10 cellular contexts compared by ENCODE assay signal in genomic region chr17:42780816-42781638, GRCh38. TPM values are rescaled to one million over a fixed set of nuclear protein-coding genes. Genes with fewer than 3 reads are reported as not detected.
DNase-seq lines count a peak whose midpoint lies in the region; ATAC-seq, FAIRE-seq and TF ChIP-seq lines count a peak whose summit lies in the region.
"Had no signal": no experiment of that assay in that cellular context is flagged by ENCODE, and none has a peak within 500 bp of the region (broad histone marks: within the 10 kb centered on the region; RNA-seq: fewer than 3 reads in every experiment).

No MANE protein-coding gene starts in this region.

- H3K9me1 ChIP-seq in keratinocyte (ENCODE audit: control insufficient read depth, extremely low read depth, insufficient read depth, low read length), result no peaks in the 10 kb centered on the region

- in situ Hi-C loops in brain microvascular endothelial cell (cut with HindIII; ENCODE audit: low pct_ligation_motif_present, low sequenced_read_pairs), result no loop called here

- peak overlapping the region; percentile 38 for H3K4me2 ChIP-seq in keratinocyte (ENCODE audit: control insufficient read depth, extremely low read depth, insufficient read depth, low read depth, low read length)

- FAIRE-seq in keratinocyte (lab: Jason Lieb, UNC), result no peak
- FAIRE-seq: GM19239 had no signal

- peaks cover 19% of the 10 kb centered on the region for H3K4me1 ChIP-seq in keratinocyte (ENCODE audit: control insufficient read depth, extremely low read depth, insufficient read depth, low read length)
- peaks cover 22 to 50% (median 29%) of the 10 kb centered on the region in 4 donors for H3K4me1 ChIP-seq in stomach
- peaks cover 21% of the 10 kb centered on the region for H3K4me1 ChIP-seq in effector memory CD4-positive, alpha-beta T cell (ENCODE audit: control insufficient read depth, insufficient read depth, low read length, poor library complexity, severe bottlenecking)

- H3K36me3 ChIP-seq in brain microvascular endothelial cell (replicated peaks) (peaks cover 5% of the 10 kb centered on the region), keratinocyte (ENCODE audit: control insufficient read depth in 2 of 2, extremely low read depth in 1 of 2, insufficient read depth in 2 of 2, low read length in 2 of 2) (peaks cover 17% of the 10 kb centered on the region in 2 experiments), stomach (peaks cover 35 to 40% (median 36%) of the 10 kb centered on the region in 4 donors)
- H3K36me3 ChIP-seq in effector memory CD4-positive, alpha-beta T cell (ENCODE audit: control insufficient read depth, insufficient read depth, low read length), result peaks cover 31% of the 10 kb centered on the region

- no peaks in the 10 kb centered on the region for H3K79me2 ChIP-seq in keratinocyte (ENCODE audit: control insufficient read depth, insufficient read depth, low read length)

- intact Hi-C loops in activated CD4-positive, alpha-beta T cell treated with anti-CD3 and anti-CD28 coated beads for 36 hours (cut with DNase I, micrococcal nuclease), result no loop called here
- intact Hi-C loops in stomach (cut with DNase I; ENCODE audit: low total_unique reads), result no loop called here

- no peaks in the 10 kb centered on the region for H4K20me1 ChIP-seq in keratinocyte (ENCODE audit: control insufficient read depth, extremely low read depth, insufficient read depth, low read length)

- TF ChIP-seq EP300 in stomach (IDR thresholded peaks at IDR 0.05), result no peak

- CTCF ChIA-PET in activated CD4-positive, alpha-beta T cell treated with anti-CD3 and anti-CD28 coated beads for 36 hours (lab: Charles Lee), result no interaction called here

- no peak overlapping the region for H3K4me3 Mint-ChIP-seq in activated CD4-positive, alpha-beta T cell treated with anti-CD3 and anti-CD28 coated beads for 36 hours

- peak overlapping the region; percentile 60 for H3K4me3 ChIP-seq in brain microvascular endothelial cell (ENCODE audit: low read depth, low read length)
- peak overlapping the region in 1 of 3 experiments; percentile 8 for H3K4me3 ChIP-seq in keratinocyte (ENCODE audit: control insufficient read depth in 2 of 3, extremely low read depth in 1 of 3, insufficient read depth in 2 of 3, low read depth in 1 of 3, low read length in 3 of 3)
- H3K4me3 ChIP-seq in stomach, result peak overlapping the region; percentile 41 to 61 (median 46)
- no peak overlapping the region for H3K4me3 ChIP-seq in effector memory CD4-positive, alpha-beta T cell (ENCODE audit: insufficient read depth, low read depth, low read length, poor library complexity, severe bottlenecking)

- peaks cover 22% of the 10 kb centered on the region for H3K4me1 Mint-ChIP-seq in activated CD4-positive, alpha-beta T cell treated with anti-CD3 and anti-CD28 coated beads for 36 hours

- no peak overlapping the region for H3K9ac ChIP-seq in keratinocyte (ENCODE audit: control insufficient read depth, extremely low read depth, insufficient read depth, low read length)

- no peak for TF ChIP-seq POLR2A in stomach (IDR thresholded peaks at IDR 0.05)

- dilution Hi-C loops in keratinocyte (cut with MboI; ENCODE audit: extremely low pct_ligation_motif_present, low sequenced_read_pairs), result no loop called here

- no peak for TF ChIP-seq CTCF in brain microvascular endothelial cell (IDR thresholded peaks at IDR 0.05; ENCODE audit: low read depth, low read length, missing control alignments)
- no peak for TF ChIP-seq CTCF in keratinocyte (optimal IDR thresholded peaks at IDR 0.05 in 1 of 3, IDR thresholded peaks at IDR 0.05 in 1 of 3, conservative IDR thresholded peaks at IDR 0.05 in 1 of 3; ENCODE audit: extremely low read depth in 1 of 3, insufficient read depth in 2 of 3, low read length in 3 of 3)
- TF ChIP-seq CTCF in stomach (IDR thresholded peaks at IDR 0.05), result no peak

- no peaks in the 10 kb centered on the region for H3K27me3 ChIP-seq in brain microvascular endothelial cell (replicated peaks)
- H3K27me3 ChIP-seq in keratinocyte (ENCODE audit: control insufficient read depth, extremely low read depth, insufficient read depth, low read length), result peaks cover 30% of the 10 kb centered on the region
- H3K27me3 ChIP-seq in stomach, result peaks cover 4 to 63% (median 51%) of the 10 kb centered on the region in 3 donors
- peaks cover 57% of the 10 kb centered on the region for H3K27me3 ChIP-seq in effector memory CD4-positive, alpha-beta T cell (replicated peaks; ENCODE audit: control insufficient read depth, insufficient read depth, low read length, poor library complexity, severe bottlenecking)

- no peak overlapping the region for H2AFZ ChIP-seq in keratinocyte (ENCODE audit: control insufficient read depth, low read length)

- peak; percentile 24 for ATAC-seq in activated CD4-positive, alpha-beta T cell treated with anti-CD3 and anti-CD28 coated beads for 36 hours
- no peak for ATAC-seq in activated CD4-positive, CD25-positive, alpha-beta regulatory T cell treated with anti-CD3 and anti-CD28 coated beads, Interleukin-2, amount 50 U/mL, for 24 hours

- no peaks in the 10 kb centered on the region for H3K9me3 ChIP-seq in keratinocyte (ENCODE audit: control insufficient read depth, low read depth, low read length)
- H3K9me3 ChIP-seq in stomach, result no peaks in the 10 kb centered on the region
- no peaks in the 10 kb centered on the region for H3K9me3 ChIP-seq in effector memory CD4-positive, alpha-beta T cell (ENCODE audit: control insufficient read depth, low read length)

- peaks cover 20% of the 10 kb centered on the region for H3K36me3 Mint-ChIP-seq in activated CD4-positive, alpha-beta T cell treated with anti-CD3 and anti-CD28 coated beads for 36 hours (ENCODE audit: low read depth)

- no peak for DNase-seq in activated CD4-positive, alpha-beta T cell treated with anti-CD3 and anti-CD28 coated beads for 36 hours
- no peak for DNase-seq in activated CD4-positive, alpha-beta T cell treated with anti-CD3 and anti-CD28 coated beads, Interleukin-2, amount 50 U/mL, for 48 hours
- no peak for DNase-seq in brain microvascular endothelial cell
- DNase-seq in keratinocyte (ENCODE audit: low read depth, low spot score), result no peak
- no peak for DNase-seq in stomach
- no peak for DNase-seq in SHP77 treated with DMSO at 0.1 percent for 48 hours (lab: John Stamatoyannopoulos, UW)
- DNase-seq in effector memory CD4-positive, alpha-beta T cell, result no peak
- DNase-seq: activated naive CD4-positive, alpha-beta T cell treated with anti-CD3 and anti-CD28 coated beads, Interleukin-2, amount 50 U/mL, for 16 hours had no signal

- H3K27ac ChIP-seq in brain microvascular endothelial cell, result no peak overlapping the region
- H3K27ac ChIP-seq in keratinocyte (ENCODE audit: control insufficient read depth, insufficient read depth, low read length), result no peak overlapping the region
- H3K27ac ChIP-seq in stomach, result peak overlapping the region in 3 of 5 donors; percentile 40 to 72 (median 56)
- H3K27ac ChIP-seq in effector memory CD4-positive, alpha-beta T cell (ENCODE audit: insufficient read depth, low read length, poor library complexity, severe bottlenecking), result no peak overlapping the region

- H3K27me3 Mint-ChIP-seq in activated CD4-positive, alpha-beta T cell treated with anti-CD3 and anti-CD28 coated beads for 36 hours, result peaks cover 39% of the 10 kb centered on the region

- no peaks in the 10 kb centered on the region for H3K9me3 Mint-ChIP-seq in activated CD4-positive, alpha-beta T cell treated with anti-CD3 and anti-CD28 coated beads for 36 hours (ENCODE audit: low read depth)

- POLR2A ChIA-PET in activated CD4-positive, alpha-beta T cell treated with anti-CD3 and anti-CD28 coated beads for 36 hours (lab: Charles Lee), result interaction anchor here (0.5 to 1.0 kb wide), 2 partner anchors 8 to 177 kb away, joined by 3 to 4 read pairs; partner anchors contain the start of gene VPS25

- WGBS in stomach, 5 donors, result 3 to 7% (median 4%) methylated on average over 27 to 45 of the region's 45 CpGs

- H3K27ac Mint-ChIP-seq in activated CD4-positive, alpha-beta T cell treated with anti-CD3 and anti-CD28 coated beads for 36 hours, result no peak overlapping the region

RNA-seq across cellular contexts. Expression of gene WNK4, which starts 0.6 kb away (rescaled TPM):
- under 1 TPM; 0.42 to 0.64 TPM for total RNA-seq in activated CD4-positive, alpha-beta T cell treated with anti-CD3 and anti-CD28 coated beads for 36 hours
- polyA plus RNA-seq in keratinocyte (0.03 to 0.10 TPM (median 0.04 TPM) in 3 replicates), stomach (1 to 10 TPM; 1.1 to 1.7 (median 1.3) TPM)
- polyA plus RNA-seq in keratinocyte (2011; ENCODE audit: low read depth), result 0.24 TPM
- 0.10 and 0.13 TPM in 2 replicates for polyA plus RNA-seq in keratinocyte (2011; cell fraction: cytosol; rRNA removed)
- 0.36 and 0.53 TPM in 2 replicates for polyA plus RNA-seq in keratinocyte (2011; cell fraction: nucleus; rRNA removed)
- polyA plus RNA-seq in keratinocyte (2012; ENCODE audit: low replicate concordance), result 0.15 and 1.2 TPM in 2 replicates
- 0.20 TPM in 1 of 3 replicates, not detected in the others for polyA minus RNA-seq in keratinocyte
- polyA minus RNA-seq in keratinocyte (2011; cell fraction: cytosol; rRNA and poly(A)+ RNA removed), result not detected
- polyA minus RNA-seq in keratinocyte (2011; cell fraction: nucleus; rRNA and poly(A)+ RNA removed), result 0.32 and 0.39 TPM in 2 replicates
- total RNA-seq in stomach, result 10 to 100 TPM in 2 of 5 donors, 1 to 10 TPM in 3; 1.1 to 30.4 (median 4.9) TPM

RNA-seq across cellular contexts. Expression of gene VPS25, which starts 7.8 kb away (rescaled TPM):
- total RNA-seq in activated CD4-positive, alpha-beta T cell treated with anti-CD3 and anti-CD28 coated beads for 36 hours, result 10 to 100 TPM; 62.5 to 64.0 TPM
- polyA plus RNA-seq in keratinocyte (122 to 141 TPM (median 133 TPM) in 3 replicates), stomach (10 to 100 TPM; 71.8 to 79.6 (median 75.5) TPM)
- 42.8 TPM for polyA plus RNA-seq in keratinocyte (2011; ENCODE audit: low read depth)
- 95.0 and 116 TPM in 2 replicates for polyA plus RNA-seq in keratinocyte (2011; cell fraction: cytosol; rRNA removed)
- polyA plus RNA-seq in keratinocyte (2011; cell fraction: nucleus; rRNA removed), result 85.7 and 87.1 TPM in 2 replicates
- polyA plus RNA-seq in keratinocyte (2012; ENCODE audit: low replicate concordance), result 66.2 and 101 TPM in 2 replicates
- 51.6 to 75.6 TPM (median 58.5 TPM) in 3 replicates for polyA minus RNA-seq in keratinocyte
- polyA minus RNA-seq in keratinocyte (2011; cell fraction: cytosol; rRNA and poly(A)+ RNA removed), result 50.6 TPM
- polyA minus RNA-seq in keratinocyte (2011; cell fraction: nucleus; rRNA and poly(A)+ RNA removed), result 19.0 and 23.7 TPM in 2 replicates
- 10 to 100 TPM in 3 of 5 donors, 1 to 10 TPM in 2; 4.1 to 66.5 (median 12.9) TPM for total RNA-seq in stomach

RNA-seq across cellular contexts. Expression of gene COA3, which starts 17.5 kb away (rescaled TPM):
- total RNA-seq in activated CD4-positive, alpha-beta T cell treated with anti-CD3 and anti-CD28 coated beads for 36 hours, result 10 to 100 TPM; 30.1 to 31.4 TPM
- polyA plus RNA-seq in keratinocyte (83.6 to 97.8 TPM (median 92.4 TPM) in 3 replicates), stomach (100 to 1,000 TPM; 201 to 268 (median 201) TPM)
- 9.0 TPM for polyA plus RNA-seq in keratinocyte (2011; ENCODE audit: low read depth)
- 98.9 and 109 TPM in 2 replicates for polyA plus RNA-seq in keratinocyte (2011; cell fraction: cytosol; rRNA removed)
- 39.4 and 43.3 TPM in 2 replicates for polyA plus RNA-seq in keratinocyte (2011; cell fraction: nucleus; rRNA removed)
- 55.9 and 93.7 TPM in 2 replicates for polyA plus RNA-seq in keratinocyte (2012; ENCODE audit: low replicate concordance)
- polyA minus RNA-seq in keratinocyte, result 36.0 to 54.3 TPM (median 41.2 TPM) in 3 replicates
- 28.0 TPM for polyA minus RNA-seq in keratinocyte (2011; cell fraction: cytosol; rRNA and poly(A)+ RNA removed)
- polyA minus RNA-seq in keratinocyte (2011; cell fraction: nucleus; rRNA and poly(A)+ RNA removed), result 9.5 and 9.7 TPM in 2 replicates
- 100 to 1,000 TPM in 3 of 5 donors, 10 to 100 TPM in 2; 22.2 to 166 (median 121) TPM for total RNA-seq in stomach

RNA-seq across cellular contexts. Expression of gene CNTD1, which starts 17.6 kb away (rescaled TPM):
- not detected for total RNA-seq in activated CD4-positive, alpha-beta T cell treated with anti-CD3 and anti-CD28 coated beads for 36 hours
- polyA plus RNA-seq in keratinocyte, result not detected in 3 replicates
- polyA plus RNA-seq in keratinocyte (2011; ENCODE audit: low read depth), result not detected
- polyA plus RNA-seq in keratinocyte (2011; cell fraction: cytosol; rRNA removed), result not detected in 2 replicates
- not detected in 2 replicates for polyA plus RNA-seq in keratinocyte (2011; cell fraction: nucleus; rRNA removed)
- 0.26 and 1.3 TPM in 2 replicates for polyA plus RNA-seq in keratinocyte (2012; ENCODE audit: low replicate concordance)
- not detected in 3 replicates for polyA minus RNA-seq in keratinocyte
- polyA minus RNA-seq in keratinocyte (2011; cell fraction: cytosol; rRNA and poly(A)+ RNA removed), result not detected
- not detected in 2 replicates for polyA minus RNA-seq in keratinocyte (2011; cell fraction: nucleus; rRNA and poly(A)+ RNA removed)
- 1 to 10 TPM in 2 of 5 donors, under 1 TPM in 1, not detected in 2; 0.29 to 2.2 (median 1.3) TPM for total RNA-seq in stomach
- 1 to 10 TPM; 1.3 to 2.4 (median 1.3) TPM for polyA plus RNA-seq in stomach

RNA-seq across cellular contexts. Expression of gene RAMP2, which starts 20.0 kb away (rescaled TPM):
- total RNA-seq in activated CD4-positive, alpha-beta T cell treated with anti-CD3 and anti-CD28 coated beads for 36 hours, result not detected
- polyA plus RNA-seq in keratinocyte, result 0.19 TPM in 1 of 3 replicates, not detected in the others
- polyA plus RNA-seq in keratinocyte (2011; ENCODE audit: low read depth), result not detected
- not detected in 2 replicates for polyA plus RNA-seq in keratinocyte (2011; cell fraction: cytosol; rRNA removed)
- polyA plus RNA-seq in keratinocyte (2011; cell fraction: nucleus; rRNA removed), result not detected in 2 replicates
- not detected in 2 replicates for polyA plus RNA-seq in keratinocyte (2012; ENCODE audit: low replicate concordance)
- polyA minus RNA-seq in keratinocyte, result not detected in 3 replicates
- not detected for polyA minus RNA-seq in keratinocyte (2011; cell fraction: cytosol; rRNA and poly(A)+ RNA removed)
- not detected in 2 replicates for polyA minus RNA-seq in keratinocyte (2011; cell fraction: nucleus; rRNA and poly(A)+ RNA removed)
- total RNA-seq in stomach, result 10 to 100 TPM in 2 of 5 donors, not detected in 3; 10.4 to 15.2 TPM
- polyA plus RNA-seq in stomach, result 10 to 100 TPM in 2 of 3 donors, 1 to 10 TPM in 1; 8.6 to 20.0 (median 19.2) TPM

Comparison
In these comparisons a context has a peak if more than half of its experiments do, and no peak if none do; other contexts are left out.
1. H3K27ac ChIP-seq: peak in stomach (3 of 5); none in brain microvascular endothelial cell (single experiment), keratinocyte (single experiment) and effector memory CD4-positive, alpha-beta T cell (single experiment).